In genomic region chr12:95205016-95205415, GRCh38 we compare ENCODE assay signal across 9 cellular contexts. TPM values are rescaled to one million over a fixed set of nuclear protein-coding genes. Genes with fewer than 3 reads are reported as not detected.
DNase-seq lines count a peak whose midpoint lies in the region; ATAC-seq, FAIRE-seq and TF ChIP-seq lines count a peak whose summit lies in the region.
"Had no signal": no experiment of that assay in that cellular context is flagged by ENCODE, and none has a peak within 500 bp of the region (broad histone marks: within the 10 kb centered on the region; RNA-seq: fewer than 3 reads in every experiment).

No MANE protein-coding gene starts in this region.

- no peak for DNase-seq in HCT116 (ENCODE audit: low read depth, low spot score)
- no peak for DNase-seq in GM12878 (ENCODE audit: low read depth, low spot score)
- no peak for DNase-seq in activated CD8-positive, alpha-beta T cell treated with anti-CD3 and anti-CD28 coated beads for 36 hours
- no peak for DNase-seq in GF-D8 (lab: John Stamatoyannopoulos, UW)

- SMC1A ChIA-PET in GM12878 (lab: Charles Lee; ENCODE audit: uncharacterized antibody, unreplicated experiment): interaction anchor here (0.6 to 1.2 kb wide), 2 partner anchors 114 to 654 kb away, joined by 3 to 4 read pairs; no protein-coding TSS in a partner anchor

- WGBS in GM12878 (ENCODE audit: insufficient coverage, insufficient replicate concordance, low lambda C conversion rate, missing lambda C conversion rate): 95% methylated on average over 1 of the region's 1 CpG

- no peaks in the 10 kb centered on the region for H3K27me3 Mint-ChIP-seq in activated CD8-positive, alpha-beta T cell treated with anti-CD3 and anti-CD28 coated beads for 36 hours

- H2AFZ ChIP-seq in HCT116 (ENCODE audit: low read depth, low read length, poor library complexity, severe bottlenecking) (no peak overlapping the region), GM12878 (ENCODE audit: control insufficient read depth, low read depth, low read length) (no peak overlapping the region)

- POLR2A ChIA-PET in HCT116 (lab: Charles Lee) (interaction anchor here (1.2 to 1.7 kb wide), 4 partner anchors 8 to 17 kb away, joined by 3 to 11 read pairs (median 6); partner anchors contain the start of genes FGD6 and VEZT), GM12878 (lab: Charles Lee) (interaction anchor here (0.6 to 1.7 kb wide), 4 partner anchors 9 to 57 kb away, joined by 3 to 5 read pairs (median 3); no protein-coding TSS in a partner anchor)
- POLR2A ChIA-PET in activated CD8-positive, alpha-beta T cell treated with anti-CD3 and anti-CD28 coated beads for 36 hours (lab: Charles Lee): interaction anchor here (0.5 kb wide), 1 partner anchor 1605 kb away, joined by 3 read pairs; no protein-coding TSS in a partner anchor

- intact Hi-C loops in HCT116 (cut with micrococcal nuclease): no loop called here
- intact Hi-C loops in GM12878 (cut with micrococcal nuclease; ENCODE audit: unreplicated experiment): no loop called here
- intact Hi-C loops in activated CD8-positive, alpha-beta T cell treated with anti-CD3 and anti-CD28 coated beads for 36 hours (cut with micrococcal nuclease): no loop called here

- peak overlapping the region in 1 of 2 experiments; percentile 52; a peak in 2 of 4 replicates for H3K4me3 ChIP-seq in HCT116 (replicated peaks in 1 of 2; ENCODE audit: low read depth in 1 of 2, low read length in 2 of 2)
- no peak overlapping the region for H3K4me3 ChIP-seq in GM12878
- H3K4me3 ChIP-seq in iPS-20b (ENCODE audit: low read length): no peak overlapping the region
- no peak overlapping the region for H3K4me3 ChIP-seq in stomach smooth muscle (ENCODE audit: low read length in 2 of 2)

- peak overlapping the region; percentile 83 for H3K4me2 ChIP-seq in HCT116 (ENCODE audit: low read length)
- 0 out of 2 replicates have a peak overlapping the region, but pooled peaks have one; percentile 4 for H3K4me2 ChIP-seq in GM12878 (ENCODE audit: control insufficient read depth, insufficient read depth)

- no peak overlapping the region for H3K4me3 Mint-ChIP-seq in activated CD8-positive, alpha-beta T cell treated with anti-CD3 and anti-CD28 coated beads for 36 hours
- H3K4me3 Mint-ChIP-seq: activated T-helper 1 cell treated with anti-CD3 and anti-CD28 coated beads, Interleukin-12 subunit alpha, Interleukin-12 subunit beta, Interleukin-2, Interleukin-4 antibody, amounts not matched to agents 30 ng/mL and 10 ng/mL and 1 ng/mL, durations not matched to agents 14 hours and 24 hours and 36 hours had no signal

- H4K20me1 ChIP-seq in HCT116 (ENCODE audit: insufficient read depth) (no peaks in the 10 kb centered on the region), GM12878 (ENCODE audit: control insufficient read depth, insufficient read depth) (no peaks in the 10 kb centered on the region)

- H3K9me3 Mint-ChIP-seq in activated CD8-positive, alpha-beta T cell treated with anti-CD3 and anti-CD28 coated beads for 36 hours: no peaks in the 10 kb centered on the region
- H3K9me3 Mint-ChIP-seq: activated T-helper 1 cell treated with anti-CD3 and anti-CD28 coated beads, Interleukin-12 subunit alpha, Interleukin-12 subunit beta, Interleukin-2, Interleukin-4 antibody, amounts not matched to agents 30 ng/mL and 10 ng/mL and 1 ng/mL, durations not matched to agents 14 hours and 24 hours and 36 hours had no signal

- no peak overlapping the region for H3K27ac Mint-ChIP-seq in activated CD8-positive, alpha-beta T cell treated with anti-CD3 and anti-CD28 coated beads for 36 hours
- H3K27ac Mint-ChIP-seq: activated T-helper 1 cell treated with anti-CD3 and anti-CD28 coated beads, Interleukin-12 subunit alpha, Interleukin-12 subunit beta, Interleukin-2, Interleukin-4 antibody, amounts not matched to agents 30 ng/mL and 10 ng/mL and 1 ng/mL, durations not matched to agents 14 hours and 24 hours and 36 hours had no signal

- H3K9me2 ChIP-seq in HCT116 (ENCODE audit: insufficient read depth): no peaks in the 10 kb centered on the region

- H3K4me1 ChIP-seq in HCT116 (ENCODE audit: control insufficient read depth in 1 of 2, insufficient read depth in 2 of 2, low read length in 2 of 2) (peaks cover 60 to 83% of the 10 kb centered on the region in 2 experiments), GM12878 (ENCODE audit: control insufficient read depth, insufficient read depth, low read length) (peaks cover 35% of the 10 kb centered on the region), iPS-20b (ENCODE audit: insufficient read depth, low read length) (peaks cover 74% of the 10 kb centered on the region), stomach smooth muscle (ENCODE audit: control insufficient read depth, insufficient read depth, low read length) (peaks cover 32% of the 10 kb centered on the region)

- H3K9me3 ChIP-seq in HCT116 (ENCODE audit: control insufficient read depth in 1 of 2, insufficient read depth in 1 of 2, low read depth in 1 of 2, low read length in 2 of 2) (no peaks in the 10 kb centered on the region), GM12878 (replicated peaks; ENCODE audit: control insufficient read depth, insufficient read depth, low read length) (no peaks in the 10 kb centered on the region), iPS-20b (ENCODE audit: insufficient read depth, low read depth, low read length) (no peaks in the 10 kb centered on the region), stomach smooth muscle (ENCODE audit: control insufficient read depth in 2 of 2, low read length in 2 of 2) (no peaks in the 10 kb centered on the region)

- BruUV-seq in HCT116 (replicated peaks; lab: Mats Ljungman, UMichigan) (no TSS peak), GM12878 (replicated peaks; lab: Mats Ljungman, UMichigan) (no TSS peak)

- H3K36me3 ChIP-seq in HCT116 (ENCODE audit: control insufficient read depth in 1 of 2, insufficient read depth in 2 of 2, low read length in 2 of 2): no peaks in the 10 kb centered on the region
- H3K36me3 ChIP-seq in GM12878 (ENCODE audit: control insufficient read depth in 2 of 2, insufficient read depth in 2 of 2, low read length in 1 of 2): no peaks in the 10 kb centered on the region
- H3K36me3 ChIP-seq in iPS-20b (ENCODE audit: insufficient read depth, low read depth, low read length): peaks cover 25% of the 10 kb centered on the region
- peaks cover 0 to 2% of the 10 kb centered on the region in 2 donors for H3K36me3 ChIP-seq in stomach smooth muscle (ENCODE audit: control insufficient read depth in 2 of 2, insufficient read depth in 2 of 2, low read length in 2 of 2)

- in situ Hi-C loops in GM12878 (cut with MboI): no loop called here

- ATAC-seq in HCT116 (peak; percentile 18), GM12878 (no peak), HG03354 (IDR thresholded peaks at IDR 0.05; ENCODE audit: poor library complexity, severe bottlenecking, unreplicated experiment) (no peak), GM19324 (IDR thresholded peaks at IDR 0.05; ENCODE audit: low FRiP score, unreplicated experiment) (no peak)
- ATAC-seq in activated CD8-positive, alpha-beta T cell treated with anti-CD3 and anti-CD28 coated beads for 36 hours: no peak

- no peaks in the 10 kb centered on the region for H3K36me3 Mint-ChIP-seq in activated CD8-positive, alpha-beta T cell treated with anti-CD3 and anti-CD28 coated beads for 36 hours (ENCODE audit: low read depth)

- H3K79me2 ChIP-seq in HCT116 (ENCODE audit: insufficient read depth, low read length): peaks cover 74% of the 10 kb centered on the region
- H3K79me2 ChIP-seq in GM12878 (ENCODE audit: control insufficient read depth, insufficient read depth, low read length): peaks cover 5% of the 10 kb centered on the region

- TF ChIP-seq RAD21 in HCT116 (IDR thresholded peaks at IDR 0.05; ENCODE audit: low read depth) (no peak), GM12878 (IDR thresholded peaks at IDR 0.05; ENCODE audit: insufficient read depth, low read depth, low read length) (no peak)

- peak overlapping the region; percentile 68 for H3K9ac ChIP-seq in HCT116 (ENCODE audit: low read length)
- H3K9ac ChIP-seq in GM12878 (ENCODE audit: control insufficient read depth, insufficient read depth, low read length): no peak overlapping the region
- peak overlapping the region; percentile 63; the same call in 1 of the 2 replicates for H3K9ac ChIP-seq in iPS-20b (ENCODE audit: low read depth, low read length)
- peak overlapping the region; percentile 16 to 37 for H3K9ac ChIP-seq in stomach smooth muscle (ENCODE audit: low read length in 2 of 2)

- TF ChIP-seq EP300 in GM12878 (IDR thresholded peaks at IDR 0.05; ENCODE audit: borderline replicate concordance in 1 of 2, control insufficient read depth in 1 of 2, low read depth in 2 of 2, low read length in 2 of 2): no peak

- no peak for TF ChIP-seq POLR2A in HCT116 (IDR thresholded peaks at IDR 0.05; ENCODE audit: borderline replicate concordance, extremely low read depth, insufficient read depth, insufficient read length)
- no peak for TF ChIP-seq POLR2A in GM12878 (IDR thresholded peaks at IDR 0.05; ENCODE audit: low read depth, low read length)

- peaks cover 4% of the 10 kb centered on the region for H3K4me1 Mint-ChIP-seq in activated CD8-positive, alpha-beta T cell treated with anti-CD3 and anti-CD28 coated beads for 36 hours (ENCODE audit: low read depth)

- H3K27ac ChIP-seq in HCT116 (ENCODE audit: low read depth, low read length) (peak overlapping the region; percentile 94), GM12878 (ENCODE audit: control insufficient read depth, insufficient read depth) (peak overlapping the region; percentile 50), iPS-20b (ENCODE audit: low read length) (peak overlapping the region; percentile 61), stomach smooth muscle (ENCODE audit: low read length) (peak overlapping the region; percentile 79)

- TF ChIP-seq CTCF in HCT116 (IDR thresholded peaks at IDR 0.05 in 2 of 3, conservative IDR thresholded peaks at IDR 0.05 in 1 of 3; ENCODE audit: borderline replicate concordance in 1 of 3, insufficient read depth in 1 of 3, low read depth in 2 of 3, low read length in 2 of 3) (no peak), GM12878 (IDR thresholded peaks at IDR 0.05 in 2 of 3, conservative IDR thresholded peaks at IDR 0.05 in 1 of 3; ENCODE audit: control insufficient read depth in 2 of 3, extremely low read depth in 1 of 3, insufficient read depth in 1 of 3, low read depth in 3 of 3, low read length in 3 of 3) (no peak)
- TF ChIP-seq CTCF in activated CD8-positive, alpha-beta T cell treated with anti-CD3 and anti-CD28 coated beads for 36 hours (IDR thresholded peaks at IDR 0.05): no peak

- no peak for FAIRE-seq in GM12878 (lab: Jason Lieb, UNC)

- RAD21 ChIA-PET in HCT116 (lab: Charles Lee; ENCODE audit: low non-redundant PET in 1 of 2, low total read pairs in 2 of 2, uncharacterized antibody in 2 of 2, unreplicated experiment in 2 of 2): no interaction called here
- RAD21 ChIA-PET in GM12878 (lab: Charles Lee; ENCODE audit: unreplicated experiment): interaction anchor here (1.0 kb wide), 1 partner anchor 12 kb away, joined by 4 read pairs; the partner anchor contains the start of genes FGD6 and VEZT

- H3K27me3 ChIP-seq in HCT116 (ENCODE audit: insufficient read depth, low read length): no peaks in the 10 kb centered on the region
- no peaks in the 10 kb centered on the region for H3K27me3 ChIP-seq in GM12878 (replicated peaks in 1 of 2; ENCODE audit: control insufficient read depth in 2 of 2, insufficient read depth in 2 of 2, low read length in 1 of 2)
- no peaks in the 10 kb centered on the region for H3K27me3 ChIP-seq in iPS-20b (ENCODE audit: insufficient read depth, low read length)
- no peaks in the 10 kb centered on the region for H3K27me3 ChIP-seq in stomach smooth muscle (ENCODE audit: control insufficient read depth in 1 of 2, insufficient read depth in 2 of 2, low read length in 2 of 2)

- CTCF ChIA-PET in HCT116 (lab: Charles Lee) (interaction anchor here (1.6 kb wide), 1 partner anchor 12 kb away, joined by 4 read pairs; the partner anchor contains the start of genes FGD6 and VEZT), GM12878 (lab: Yijun Ruan, JAX) (interaction anchor here (0.8 to 1.7 kb wide), 2 partner anchors 9 to 12 kb away, joined by 3 read pairs; partner anchors contain the start of genes FGD6 and VEZT)
- CTCF ChIA-PET in activated CD8-positive, alpha-beta T cell treated with anti-CD3 and anti-CD28 coated beads for 36 hours (lab: Charles Lee): interaction anchor here (1.2 kb wide), 1 partner anchor 17 kb away, joined by 3 read pairs; no protein-coding TSS in a partner anchor

RNA-seq across cellular contexts. Expression of gene FGD6, which starts 12.3 kb away (rescaled TPM):
- total RNA-seq in HCT116 (2021; ENCODE audit: unreplicated experiment): 18.2 TPM
- 6.4 and 6.8 TPM in 2 replicates for polyA plus RNA-seq in HCT116 (2012)
- total RNA-seq in GM12878 (2013; cell fraction: nucleolus; rRNA removed): 6.2 and 7.0 TPM in 2 replicates
- total RNA-seq in GM12878 (2014; rRNA removed): 8.5 and 9.3 TPM in 2 replicates
- 12.3 and 12.8 TPM in 2 replicates for total RNA-seq in GM12878 (2014; rRNA removed; fragmentation: Illumina TruSeq; extraction: Trizol)
- 11.6 and 15.5 TPM in 2 replicates for total RNA-seq in GM12878 (2021)
- polyA plus RNA-seq in GM12878 (2011; ENCODE audit: low read depth): 1.2 TPM
- 2.8 and 3.4 TPM in 2 replicates for polyA plus RNA-seq in GM12878 (2011; rRNA removed)
- 1.2 and 1.3 TPM in 2 replicates for polyA plus RNA-seq in GM12878 (2011; cell fraction: cytosol; rRNA removed)
- polyA plus RNA-seq in GM12878 (2011; cell fraction: nucleus; rRNA removed): 1.8 and 2.4 TPM in 2 replicates
- polyA plus RNA-seq in GM12878 (2012): 1.2 and 1.5 TPM in 2 replicates
- polyA plus RNA-seq in GM12878 (2014; fragmentation: Illumina TruSeq; extraction: Trizol): 9.3 and 11.5 TPM in 2 replicates
- 1 to 10 TPM; 2.4 to 3.3 TPM for polyA plus RNA-seq in GM12878 (2014; fragmentation: Nextera tagmentation; extraction: Ambion mirVana)
- 5.7 and 6.1 TPM in 2 replicates for polyA plus RNA-seq in GM12878 (2014; rRNA removed)
- 1 to 10 TPM; 9.4 to 9.6 TPM for polyA plus RNA-seq in GM12878 (2016; fragmentation: Nextera tagmentation; extraction: Ambion mirVana)
- 3.5 and 4.2 TPM in 2 replicates for polyA minus RNA-seq in GM12878 (2011; rRNA and poly(A)+ RNA removed)
- 2.1 and 3.1 TPM in 2 replicates for polyA minus RNA-seq in GM12878 (2011; cell fraction: cytosol; rRNA and poly(A)+ RNA removed)
- polyA minus RNA-seq in GM12878 (2011; cell fraction: nucleus; rRNA and poly(A)+ RNA removed): 2.9 and 4.3 TPM in 2 replicates
- total RNA-seq in activated CD8-positive, alpha-beta T cell treated with anti-CD3 and anti-CD28 coated beads for 36 hours: under 1 TPM; 0.41 to 0.54 TPM

RNA-seq across cellular contexts. Expression of gene VEZT, which starts 12.6 kb away (rescaled TPM):
- total RNA-seq in HCT116 (2021; ENCODE audit: unreplicated experiment) (46.4 TPM), GM12878 (2014; rRNA removed) (66.9 and 76.1 TPM in 2 replicates), GM12878 (2014; rRNA removed; fragmentation: Illumina TruSeq; extraction: Trizol) (88.4 and 93.8 TPM in 2 replicates), GM12878 (2021) (61.3 and 65.4 TPM in 2 replicates)
- 15.9 and 22.7 TPM in 2 replicates for polyA plus RNA-seq in HCT116 (2012)
- 290 and 298 TPM in 2 replicates for total RNA-seq in GM12878 (2013; cell fraction: nucleolus; rRNA removed)
- polyA plus RNA-seq in GM12878 (2011; ENCODE audit: low read depth): 24.2 TPM
- polyA plus RNA-seq in GM12878 (2011; rRNA removed) (134 and 148 TPM in 2 replicates), GM12878 (2014; fragmentation: Illumina TruSeq; extraction: Trizol) (100 and 126 TPM in 2 replicates), GM12878 (2014; fragmentation: Nextera tagmentation; extraction: Ambion mirVana) (10 to 100 TPM; 32.8 to 35.6 TPM), GM12878 (2014; rRNA removed) (49.7 and 67.3 TPM in 2 replicates), GM12878 (2016; fragmentation: Nextera tagmentation; extraction: Ambion mirVana) (10 to 100 TPM; 49.1 to 49.4 TPM)
- 49.8 and 63.4 TPM in 2 replicates for polyA plus RNA-seq in GM12878 (2011; cell fraction: cytosol; rRNA removed)
- polyA plus RNA-seq in GM12878 (2011; cell fraction: nucleus; rRNA removed): 52.1 and 59.0 TPM in 2 replicates
- polyA plus RNA-seq in GM12878 (2012): 33.9 and 41.9 TPM in 2 replicates
- 82.9 and 124 TPM in 2 replicates for polyA minus RNA-seq in GM12878 (2011; rRNA and poly(A)+ RNA removed)
- polyA minus RNA-seq in GM12878 (2011; cell fraction: cytosol; rRNA and poly(A)+ RNA removed): 20.4 and 35.5 TPM in 2 replicates
- polyA minus RNA-seq in GM12878 (2011; cell fraction: nucleus; rRNA and poly(A)+ RNA removed): 47.4 and 67.4 TPM in 2 replicates
- 10 to 100 TPM; 46.9 to 51.7 TPM for total RNA-seq in activated CD8-positive, alpha-beta T cell treated with anti-CD3 and anti-CD28 coated beads for 36 hours

Comparison
In these comparisons a context has a peak if more than half of its experiments do, and no peak if none do; other contexts are left out.
1. RNA of gene FGD6, which starts 12.3 kb away (total RNA-seq): 18.2 TPM in HCT116 (single experiment) and 6.2 to 15.5 TPM in GM12878; 0.41 to 0.54 TPM in activated CD8-positive, alpha-beta T cell treated with anti-CD3 and anti-CD28 coated beads for 36 hours; every median in the first group is over 4 times any median in the second.
2. Peak in every context shown above with its lines, with median percentiles within 50 percentile points of each other: H3K27ac ChIP-seq.